ENCODE assay signal across 16 cellular contexts in the genomic region with DNA sequence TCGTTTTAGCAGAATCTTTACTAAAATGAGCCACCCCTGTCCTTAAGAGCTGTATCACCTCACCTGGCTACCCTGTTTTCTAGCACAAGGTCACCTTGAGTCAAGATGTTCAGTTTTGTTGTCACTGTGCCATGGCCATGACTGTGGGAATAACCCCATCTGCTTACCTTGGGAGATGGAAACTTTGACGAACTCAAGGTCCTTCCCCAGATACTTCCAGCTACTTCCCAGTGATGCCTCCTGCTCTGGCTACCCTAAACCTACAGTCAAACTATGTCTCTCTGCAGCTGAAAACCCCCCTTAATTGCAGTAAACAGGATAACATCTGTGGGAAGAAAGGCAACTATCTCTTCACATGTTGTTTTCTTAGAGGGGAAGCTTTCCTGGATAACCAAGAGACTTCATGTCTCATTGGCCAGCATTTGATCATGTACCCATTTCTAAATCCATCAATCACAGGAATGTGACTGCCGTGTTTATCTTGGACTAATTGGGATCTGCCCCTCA.
DNase-seq lines count a peak whose midpoint lies in the region; TF ChIP-seq lines count a peak whose summit lies in the region.
"Had no signal": no experiment of that assay in that cellular context is flagged by ENCODE, and none has a peak within 500 bp of the region (broad histone marks: within the 10 kb centered on the region; RNA-seq: fewer than 3 reads in every experiment).

No MANE protein-coding gene starts in this region.

- peaks cover under 1% of the 10 kb centered on the region for H3K9me3 Mint-ChIP-seq in chondrocyte (ENCODE audit: low read depth)
- H3K9me3 Mint-ChIP-seq: central memory CD8-positive, alpha-beta T cell had no signal

- H3K27me3 Mint-ChIP-seq in chondrocyte (ENCODE audit: low read depth): no peaks in the 10 kb centered on the region
- H3K27me3 Mint-ChIP-seq: central memory CD8-positive, alpha-beta T cell had no signal

- intact Hi-C loops in tibial artery (cut with DNase I; ENCODE audit: low total_unique reads): no loop called here
- intact Hi-C loops in head of caudate nucleus (cut with DNase I): no loop called here

- H3K36me3 ChIP-seq in muscle layer of duodenum (ENCODE audit: control insufficient read depth in 1 of 2, insufficient read depth in 2 of 2, low read length in 2 of 2) (no peaks in the 10 kb centered on the region), tibial artery (no peaks in the 10 kb centered on the region)
- H3K36me3 ChIP-seq: BE2C had no signal

- H3K36me3 Mint-ChIP-seq in chondrocyte (ENCODE audit: low read depth): peaks cover under 1% of the 10 kb centered on the region

- no peaks in the 10 kb centered on the region for H3K27me3 ChIP-seq in muscle layer of duodenum (ENCODE audit: low read depth, low read length)
- H3K27me3 ChIP-seq in tibial artery: no peaks in the 10 kb centered on the region
- H3K27me3 ChIP-seq: BE2C had no signal

- peak overlapping the region; percentile 58 for H3K27ac ChIP-seq in muscle layer of duodenum (ENCODE audit: low read length)
- H3K27ac ChIP-seq in tibial artery: peak overlapping the region; percentile 63 to 80
- H3K27ac ChIP-seq: RWPE1 had no signal

- H3K4me3 ChIP-seq in muscle layer of duodenum (ENCODE audit: low read depth in 1 of 2, low read length in 2 of 2): no peak overlapping the region
- H3K4me3 ChIP-seq in tibial artery: no peak overlapping the region

- no peak for TF ChIP-seq CTCF in chondrocyte (IDR thresholded peaks at IDR 0.05)
- no peak for TF ChIP-seq CTCF in tibial artery (IDR thresholded peaks at IDR 0.05)

- H3K9me3 ChIP-seq in muscle layer of duodenum (ENCODE audit: control insufficient read depth in 1 of 2, low read length in 2 of 2): no peaks in the 10 kb centered on the region
- H3K9me3 ChIP-seq in tibial artery: no peaks in the 10 kb centered on the region
- H3K9me3 ChIP-seq: BE2C had no signal

- peak overlapping the region; percentile 92 for H3K27ac Mint-ChIP-seq in chondrocyte (ENCODE audit: unreplicated experiment)
- H3K27ac Mint-ChIP-seq: activated CD4-positive, alpha-beta T cell treated with anti-CD3 and anti-CD28 coated beads for 36 hours had no signal

- DNase-seq in NCI-H2171 (lab: John Stamatoyannopoulos, UW): peak; percentile 30
- no peak for DNase-seq in chondrocyte (ENCODE audit: low spot score)
- DNase-seq in tibial artery: no peak
- no peak for DNase-seq in head of caudate nucleus
- no peak for DNase-seq in NCI-H510A (lab: John Stamatoyannopoulos, UW)
- DNase-seq in NOMO-1 (lab: John Stamatoyannopoulos, UW; ENCODE audit: unreplicated experiment in 2 of 2): no peak
- DNase-seq: activated CD4-positive, alpha-beta T cell treated with anti-CD3 and anti-CD28 coated beads for 36 hours; activated CD8-positive, alpha-beta memory T cell treated with anti-CD3 and anti-CD28 coated beads, Interleukin-2, amount 50 U/mL, for 48 hours; activated naive CD4-positive, alpha-beta T cell treated with anti-CD3 and anti-CD28 coated beads, Interleukin-2, amount 50 U/mL, for 16 hours; H7; MM.1S; NCI-H2029 had no signal

- H3K4me1 ChIP-seq in muscle layer of duodenum (ENCODE audit: control insufficient read depth in 1 of 2, insufficient read depth in 2 of 2, low read length in 2 of 2) (peaks cover 6 to 17% of the 10 kb centered on the region in 2 donors), tibial artery (peaks cover 0 to 23% (median 8%) of the 10 kb centered on the region in 4 donors)

- peaks cover 54% of the 10 kb centered on the region for H3K4me1 Mint-ChIP-seq in chondrocyte (ENCODE audit: low read depth)
- H3K4me1 Mint-ChIP-seq: activated CD4-positive, alpha-beta T cell treated with anti-CD3 and anti-CD28 coated beads for 36 hours had no signal

- H3K4me3 Mint-ChIP-seq in chondrocyte (ENCODE audit: unreplicated experiment): no peak overlapping the region
- H3K4me3 Mint-ChIP-seq: activated CD4-positive, alpha-beta T cell treated with anti-CD3 and anti-CD28 coated beads for 36 hours; central memory CD8-positive, alpha-beta T cell had no signal
